In genomic region chr1:20100632-20101355, GRCh38 we compare ENCODE assay signal across 1 cellular context.
TF ChIP-seq lines count a peak whose summit lies in the region.

No MANE protein-coding gene starts in this region.

TF ChIP-seq in HCT116, 20 proteins besides CTCF, POLR2A, EP300 and RAD21 (continued from another document):
- TF ChIP-seq ZBTB33 (IDR thresholded peaks at IDR 0.05; ENCODE audit: extremely low read depth, insufficient replicate concordance, low read length) (no peak), JUND (IDR thresholded peaks at IDR 0.05) (no peak), SP1 (IDR thresholded peaks at IDR 0.05; ENCODE audit: low read depth) (no peak), CBX3 (IDR thresholded peaks at IDR 0.05; ENCODE audit: low read depth) (no peak)
TF ChIP-seq in HCT116: peak in this region for 0.
